15 cellular contexts compared by ENCODE assay signal in the genomic region with DNA sequence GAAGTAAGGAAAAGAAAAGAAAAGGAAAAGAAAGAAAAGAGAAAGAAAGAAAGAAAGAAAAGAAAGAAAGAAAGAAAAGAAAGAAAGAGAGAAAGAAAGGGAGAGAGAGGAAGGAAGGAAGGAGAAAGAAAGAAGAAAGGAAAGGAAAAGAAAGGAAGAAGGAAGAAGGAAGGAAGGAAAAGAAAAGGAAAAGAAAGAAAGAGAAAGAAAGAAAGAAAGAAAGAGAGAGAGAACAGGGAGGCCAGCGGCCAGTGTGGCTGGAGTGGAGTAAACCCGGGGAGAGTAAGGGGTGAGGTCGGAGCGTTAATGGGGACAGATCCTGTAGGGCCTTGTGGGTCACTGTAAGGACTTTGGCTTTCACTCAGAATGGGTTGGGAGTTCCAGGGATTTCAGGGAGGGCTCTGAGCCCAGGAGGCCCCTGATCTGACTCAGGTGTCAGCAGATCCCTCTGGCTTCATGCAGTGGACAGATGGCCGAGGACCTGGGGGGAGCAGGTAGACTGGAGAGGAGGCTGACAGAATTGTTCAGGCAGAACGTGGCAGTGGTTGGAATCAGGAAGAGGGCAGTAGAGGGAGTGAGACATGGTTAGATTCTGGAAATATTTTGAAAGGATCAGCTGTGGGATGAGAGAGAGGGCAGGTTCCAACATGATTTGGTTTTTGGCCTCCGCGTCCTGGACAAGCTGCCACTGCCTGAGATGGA.
DNase-seq lines count a peak whose midpoint lies in the region.
"Had no signal": no experiment of that assay in that cellular context is flagged by ENCODE, and none has a peak within 500 bp of the region (broad histone marks: within the 10 kb centered on the region; RNA-seq: fewer than 3 reads in every experiment).

No MANE protein-coding gene starts in this region.

- peak overlapping the region; percentile 0 for H3K27ac Mint-ChIP-seq in dendritic cell treated with granulocyte-macrophage colony-stimulating factor and Interleukin-4, amounts not matched to agents 40 ng/mL and 50 ng/mL, for 4 days
- H3K27ac Mint-ChIP-seq: CD8-positive, alpha-beta T cell had no signal

- no peaks in the 10 kb centered on the region for H3K9me3 Mint-ChIP-seq in dendritic cell treated with granulocyte-macrophage colony-stimulating factor and Interleukin-4, amounts not matched to agents 40 ng/mL and 50 ng/mL, for 4 days
- H3K9me3 Mint-ChIP-seq: CD8-positive, alpha-beta T cell; IgD-negative memory B cell had no signal

- DNase-seq in NCI-H82 (lab: John Stamatoyannopoulos, UW) (peak; percentile 50), NCI-H82 treated with DMSO at 0.1 percent for 48 hours (lab: John Stamatoyannopoulos, UW; ENCODE audit: unreplicated experiment) (no peak), substantia nigra (lab: John Stamatoyannopoulos, UW) (peak in 2 of 49 donors; percentile 66 to 67), NCI-H2227 treated with DMSO at 0.1 percent for 48 hours (lab: John Stamatoyannopoulos, UW) (no peak)
- DNase-seq in activated T-cell treated with anti-CD3 and anti-CD28 coated beads, Interleukin-2, amount 50 U/mL, for 48 hours = no peak
- DNase-seq: anterior cingulate cortex; CD8-positive, alpha-beta T cell; GF-D8; midbrain; NCI-H1105; pancreas; T1000 had no signal

- no peak overlapping the region for H3K4me3 Mint-ChIP-seq in dendritic cell treated with granulocyte-macrophage colony-stimulating factor and Interleukin-4, amounts not matched to agents 40 ng/mL and 50 ng/mL, for 4 days
- H3K4me3 Mint-ChIP-seq: CD8-positive, alpha-beta T cell; IgD-negative memory B cell had no signal

- peak overlapping the region; percentile 29 for H3K27ac ChIP-seq in substantia nigra (ENCODE audit: low read depth, low read length, poor library complexity, severe bottlenecking)
- H3K27ac ChIP-seq: thoracic aorta had no signal

- peaks cover 13% of the 10 kb centered on the region for H3K27me3 Mint-ChIP-seq in dendritic cell treated with granulocyte-macrophage colony-stimulating factor and Interleukin-4, amounts not matched to agents 40 ng/mL and 50 ng/mL, for 4 days

- H3K4me1 Mint-ChIP-seq in dendritic cell treated with granulocyte-macrophage colony-stimulating factor and Interleukin-4, amounts not matched to agents 40 ng/mL and 50 ng/mL, for 4 days (ENCODE audit: low read depth) = no peaks in the 10 kb centered on the region
- H3K4me1 Mint-ChIP-seq: IgD-negative memory B cell had no signal

- no peaks in the 10 kb centered on the region for H3K36me3 Mint-ChIP-seq in dendritic cell treated with granulocyte-macrophage colony-stimulating factor and Interleukin-4, amounts not matched to agents 40 ng/mL and 50 ng/mL, for 4 days (ENCODE audit: low read depth)
- H3K36me3 Mint-ChIP-seq: CD8-positive, alpha-beta T cell; IgD-negative memory B cell had no signal

- intact Hi-C loops in dendritic cell treated with granulocyte-macrophage colony-stimulating factor and Interleukin-4, amounts not matched to agents 40 ng/mL and 50 ng/mL, for 4 days (cut with micrococcal nuclease) = loop anchor here (10.0 kb wide), 1 partner anchor 51 kb away; a partner anchor contains a TSS
